ENCODE assay signal across 10 cellular contexts in genomic region chr2:73089270-73090030, GRCh38. TPM values are rescaled to one million over a fixed set of nuclear protein-coding genes. Genes with fewer than 3 reads are reported as not detected.
DNase-seq lines count a peak whose midpoint lies in the region; ATAC-seq, FAIRE-seq and TF ChIP-seq lines count a peak whose summit lies in the region.
"Had no signal": no experiment of that assay in that cellular context is flagged by ENCODE, and none has a peak within 500 bp of the region (broad histone marks: within the 10 kb centered on the region; RNA-seq: fewer than 3 reads in every experiment).

No MANE protein-coding gene starts in this region.

- H3K27me3 ChIP-seq in spleen (replicated peaks in 1 of 7) (no peaks in the 10 kb centered on the region), gastrocnemius medialis (no peaks in the 10 kb centered on the region)

- TF ChIP-seq CTCF in spleen (IDR thresholded peaks at IDR 0.05 in 8 of 11, conservative IDR thresholded peaks at IDR 0.05 in 3 of 11): no peak
- no peak for TF ChIP-seq CTCF in gastrocnemius medialis (IDR thresholded peaks at IDR 0.05 in 4 of 5, conservative IDR thresholded peaks at IDR 0.05 in 1 of 5)

- intact Hi-C loops in spleen (cut with DNase I; ENCODE audit: low total_unique reads) (loop anchor here (5.0 kb wide), 1 partner anchor 73 kb away; no protein-coding TSS in a partner anchor), gastrocnemius medialis (cut with DNase I; ENCODE audit: low total_unique reads) (no loop called here)

- DNase-seq in H54 (ENCODE audit: insufficient read length, low spot score) (peak; percentile 97), astrocyte of the hippocampus (ENCODE audit: low read depth, low spot score) (peak; percentile 98), iPS-NIHi7 (ENCODE audit: extremely low spot score) (peak; percentile 58), spleen (no peak), NK-92 (lab: John Stamatoyannopoulos, UW; ENCODE audit: unreplicated experiment) (no peak), gastrocnemius medialis (no peak)
- DNase-seq: immature natural killer cell had no signal

- peaks cover 0 to 40% (median 17%) of the 10 kb centered on the region in 6 donors for H3K36me3 ChIP-seq in spleen
- peaks cover 0 to 18% of the 10 kb centered on the region in 2 donors for H3K36me3 ChIP-seq in gastrocnemius medialis

- ATAC-seq in GM18517 (IDR thresholded peaks at IDR 0.05; ENCODE audit: unreplicated experiment) (no peak), gastrocnemius medialis (no peak), GM18505 (IDR thresholded peaks at IDR 0.05; ENCODE audit: unreplicated experiment) (no peak)

- 69 to 84% (median 77%) methylated on average over 7 to 11 of the region's 11 CpGs for WGBS in spleen, 5 donors

- H3K4me3 ChIP-seq in spleen: no peak overlapping the region
- no peak overlapping the region for H3K4me3 ChIP-seq in gastrocnemius medialis

- peak; percentile 80 for FAIRE-seq in H54 (lab: Jason Lieb, UNC)
- FAIRE-seq: GM12892 had no signal

- H3K4me1 ChIP-seq in spleen: peaks cover 3 to 97% (median 56%) of the 10 kb centered on the region in 6 donors
- H3K4me1 ChIP-seq in gastrocnemius medialis: peaks cover 16 to 19% of the 10 kb centered on the region in 2 donors

- H3K9me3 ChIP-seq in spleen (no peaks in the 10 kb centered on the region), gastrocnemius medialis (no peaks in the 10 kb centered on the region)

- in situ Hi-C loops in gastrocnemius medialis (cut with MboI; ENCODE audit: low sequenced_read_pairs in 4 of 4): loop anchor here in 3 of 4 donors (5.0 kb wide), 2 partner anchors 68 to 73 kb away; no protein-coding TSS in a partner anchor

- H3K27ac ChIP-seq in spleen (peak overlapping the region in 6 of 8 donors; percentile 39 to 58 (median 46)), gastrocnemius medialis (no peak overlapping the region)

- TF ChIP-seq POLR2A in H54 (IDR thresholded peaks at IDR 0.05; ENCODE audit: low read depth, low read length): no peak
- TF ChIP-seq POLR2A in spleen (IDR thresholded peaks at IDR 0.05): no peak
- TF ChIP-seq POLR2A in gastrocnemius medialis (IDR thresholded peaks at IDR 0.05): no peak
- TF ChIP-seq POLR2A in GM18505 (IDR thresholded peaks at IDR 0.05; ENCODE audit: borderline replicate concordance, extremely low read depth, insufficient read depth, insufficient read length): no peak

RNA-seq across cellular contexts. Expression of gene SFXN5, which starts 17.9 kb away (rescaled TPM):
- 10 to 100 TPM; 18.8 to 41.4 (median 29.0) TPM for total RNA-seq in spleen
- 1 to 10 TPM; 2.6 to 9.0 (median 5.4) TPM for polyA plus RNA-seq in spleen
- 10 to 100 TPM in 1 of 4 donors, 1 to 10 TPM in 3; 6.8 to 22.7 (median 9.1) TPM for total RNA-seq in gastrocnemius medialis

RNA-seq across cellular contexts. Expression of gene RAB11FIP5, which starts 23.3 kb away (rescaled TPM):
- total RNA-seq in spleen (100 to 1,000 TPM in 4 of 7 donors, 10 to 100 TPM in 3; 43.2 to 127 (median 101) TPM), gastrocnemius medialis (10 to 100 TPM; 27.1 to 35.3 (median 33.7) TPM)
- polyA plus RNA-seq in spleen: 10 to 100 TPM in 2 of 3 donors, 1 to 10 TPM in 1; 9.5 to 42.9 (median 14.2) TPM

Comparison
In these comparisons a context has a peak if more than half of its experiments do, and no peak if none do; other contexts are left out.
1. DNase-seq: peak in H54 (single experiment), astrocyte of the hippocampus (single experiment) and iPS-NIHi7 (single experiment); none in spleen (single experiment), NK-92 (single experiment) and gastrocnemius medialis (0 of 2).
2. H3K27ac ChIP-seq: peak in spleen (6 of 8); none in gastrocnemius medialis (0 of 4).